1 cellular context compared by ENCODE assay signal in genomic region chr2:104476563-104476988, GRCh38.
TF ChIP-seq lines count a peak whose summit lies in the region.

No MANE protein-coding gene starts in this region.

TF ChIP-seq in HepG2, 621 proteins besides CTCF, POLR2A, EP300 and RAD21 (continued from another document and continues in another):
- TF ChIP-seq, protein P1, sequence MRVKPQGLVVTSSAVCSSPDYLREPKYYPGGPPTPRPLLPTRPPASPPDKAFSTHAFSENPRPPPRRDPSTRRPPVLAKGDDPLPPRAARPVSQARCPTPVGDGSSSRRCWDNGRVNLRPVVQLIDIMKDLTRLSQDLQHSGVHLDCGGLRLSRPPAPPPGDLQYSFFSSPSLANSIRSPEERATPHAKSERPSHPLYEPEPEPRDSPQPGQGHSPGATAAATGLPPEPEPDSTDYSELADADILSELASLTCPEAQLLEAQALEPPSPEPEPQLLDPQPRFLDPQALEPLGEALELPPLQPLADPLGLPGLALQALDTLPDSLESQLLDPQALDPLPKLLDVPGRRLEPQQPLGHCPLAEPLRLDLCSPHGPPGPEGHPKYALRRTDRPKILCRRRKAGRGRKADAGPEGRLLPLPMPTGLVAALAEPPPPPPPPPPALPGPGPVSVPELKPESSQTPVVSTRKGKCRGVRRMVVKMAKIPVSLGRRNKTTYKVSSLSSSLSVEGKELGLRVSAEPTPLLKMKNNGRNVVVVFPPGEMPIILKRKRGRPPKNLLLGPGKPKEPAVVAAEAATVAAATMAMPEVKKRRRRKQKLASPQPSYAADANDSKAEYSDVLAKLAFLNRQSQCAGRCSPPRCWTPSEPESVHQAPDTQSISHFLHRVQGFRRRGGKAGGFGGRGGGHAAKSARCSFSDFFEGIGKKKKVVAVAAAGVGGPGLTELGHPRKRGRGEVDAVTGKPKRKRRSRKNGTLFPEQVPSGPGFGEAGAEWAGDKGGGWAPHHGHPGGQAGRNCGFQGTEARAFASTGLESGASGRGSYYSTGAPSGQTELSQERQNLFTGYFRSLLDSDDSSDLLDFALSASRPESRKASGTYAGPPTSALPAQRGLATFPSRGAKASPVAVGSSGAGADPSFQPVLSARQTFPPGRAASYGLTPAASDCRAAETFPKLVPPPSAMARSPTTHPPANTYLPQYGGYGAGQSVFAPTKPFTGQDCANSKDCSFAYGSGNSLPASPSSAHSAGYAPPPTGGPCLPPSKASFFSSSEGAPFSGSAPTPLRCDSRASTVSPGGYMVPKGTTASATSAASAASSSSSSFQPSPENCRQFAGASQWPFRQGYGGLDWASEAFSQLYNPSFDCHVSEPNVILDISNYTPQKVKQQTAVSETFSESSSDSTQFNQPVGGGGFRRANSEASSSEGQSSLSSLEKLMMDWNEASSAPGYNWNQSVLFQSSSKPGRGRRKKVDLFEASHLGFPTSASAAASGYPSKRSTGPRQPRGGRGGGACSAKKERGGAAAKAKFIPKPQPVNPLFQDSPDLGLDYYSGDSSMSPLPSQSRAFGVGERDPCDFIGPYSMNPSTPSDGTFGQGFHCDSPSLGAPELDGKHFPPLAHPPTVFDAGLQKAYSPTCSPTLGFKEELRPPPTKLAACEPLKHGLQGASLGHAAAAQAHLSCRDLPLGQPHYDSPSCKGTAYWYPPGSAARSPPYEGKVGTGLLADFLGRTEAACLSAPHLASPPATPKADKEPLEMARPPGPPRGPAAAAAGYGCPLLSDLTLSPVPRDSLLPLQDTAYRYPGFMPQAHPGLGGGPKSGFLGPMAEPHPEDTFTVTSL (CRISPR knock-in tag; IDR thresholded peaks at IDR 0.05; ENCODE audit: borderline replicate concordance): peak; percentile 92
- no peak for TF ChIP-seq ZNF746 (CRISPR knock-in tag; IDR thresholded peaks at IDR 0.05)
- TF ChIP-seq NFIC (IDR thresholded peaks at IDR 0.05; ENCODE audit: low read length): peak; percentile 34; the same call in 1 of the 2 replicates
- TF ChIP-seq BCL6 (CRISPR knock-in tag; IDR thresholded peaks at IDR 0.05): peak; percentile 51
- TF ChIP-seq TEAD3 (CRISPR knock-in tag; optimal IDR thresholded peaks at IDR 0.05; ENCODE audit: borderline replicate concordance): peak; percentile 41
- TF ChIP-seq EHMT2 (IDR thresholded peaks at IDR 0.05; ENCODE audit: borderline replicate concordance, low read depth, low read length): peak; percentile 63; the same call in 1 of the 2 replicates
- peak; percentile 42; the same call in 1 of the 2 replicates for TF ChIP-seq ZGPAT (CRISPR knock-in tag; IDR thresholded peaks at IDR 0.05)
- no peak for TF ChIP-seq LCORL (IDR thresholded peaks at IDR 0.05)
- peak; percentile 41; the same call in 1 of the 2 replicates for TF ChIP-seq LCORL (CRISPR knock-in tag; IDR thresholded peaks at IDR 0.05)
- TF ChIP-seq MIXL1 (CRISPR knock-in tag; IDR thresholded peaks at IDR 0.05): peak; percentile 91
- TF ChIP-seq, protein P2, sequence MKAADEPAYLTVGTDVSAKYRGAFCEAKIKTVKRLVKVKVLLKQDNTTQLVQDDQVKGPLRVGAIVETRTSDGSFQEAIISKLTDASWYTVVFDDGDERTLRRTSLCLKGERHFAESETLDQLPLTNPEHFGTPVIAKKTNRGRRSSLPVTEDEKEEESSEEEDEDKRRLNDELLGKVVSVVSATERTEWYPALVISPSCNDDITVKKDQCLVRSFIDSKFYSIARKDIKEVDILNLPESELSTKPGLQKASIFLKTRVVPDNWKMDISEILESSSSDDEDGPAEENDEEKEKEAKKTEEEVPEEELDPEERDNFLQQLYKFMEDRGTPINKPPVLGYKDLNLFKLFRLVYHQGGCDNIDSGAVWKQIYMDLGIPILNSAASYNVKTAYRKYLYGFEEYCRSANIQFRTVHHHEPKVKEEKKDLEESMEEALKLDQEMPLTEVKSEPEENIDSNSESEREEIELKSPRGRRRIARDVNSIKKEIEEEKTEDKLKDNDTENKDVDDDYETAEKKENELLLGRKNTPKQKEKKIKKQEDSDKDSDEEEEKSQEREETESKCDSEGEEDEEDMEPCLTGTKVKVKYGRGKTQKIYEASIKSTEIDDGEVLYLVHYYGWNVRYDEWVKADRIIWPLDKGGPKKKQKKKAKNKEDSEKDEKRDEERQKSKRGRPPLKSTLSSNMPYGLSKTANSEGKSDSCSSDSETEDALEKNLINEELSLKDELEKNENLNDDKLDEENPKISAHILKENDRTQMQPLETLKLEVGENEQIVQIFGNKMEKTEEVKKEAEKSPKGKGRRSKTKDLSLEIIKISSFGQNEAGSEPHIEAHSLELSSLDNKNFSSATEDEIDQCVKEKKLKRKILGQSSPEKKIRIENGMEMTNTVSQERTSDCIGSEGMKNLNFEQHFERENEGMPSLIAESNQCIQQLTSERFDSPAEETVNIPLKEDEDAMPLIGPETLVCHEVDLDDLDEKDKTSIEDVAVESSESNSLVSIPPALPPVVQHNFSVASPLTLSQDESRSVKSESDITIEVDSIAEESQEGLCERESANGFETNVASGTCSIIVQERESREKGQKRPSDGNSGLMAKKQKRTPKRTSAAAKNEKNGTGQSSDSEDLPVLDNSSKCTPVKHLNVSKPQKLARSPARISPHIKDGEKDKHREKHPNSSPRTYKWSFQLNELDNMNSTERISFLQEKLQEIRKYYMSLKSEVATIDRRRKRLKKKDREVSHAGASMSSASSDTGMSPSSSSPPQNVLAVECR (CRISPR knock-in tag; IDR thresholded peaks at IDR 0.05; ENCODE audit: borderline replicate concordance): no peak
- no peak for TF ChIP-seq ZNF776 (CRISPR knock-in tag; IDR thresholded peaks at IDR 0.05)
- 0 out of 2 replicates have a peak, but pooled peaks have one; percentile 14 for TF ChIP-seq IRF2 (CRISPR knock-in tag; IDR thresholded peaks at IDR 0.05)
- peak; percentile 87 for TF ChIP-seq HMG20A (CRISPR knock-in tag; IDR thresholded peaks at IDR 0.05; ENCODE audit: borderline replicate concordance)
- TF ChIP-seq CEBPB (IDR thresholded peaks at IDR 0.05; ENCODE audit: borderline replicate concordance, low read depth, low read length): peak; percentile 34; the same call in 1 of the 2 replicates
- TF ChIP-seq FUBP1 (CRISPR knock-in tag; IDR thresholded peaks at IDR 0.05; ENCODE audit: borderline replicate concordance): no peak
- TF ChIP-seq FOXP1 (IDR thresholded peaks at IDR 0.05): no peak
- TF ChIP-seq FOXP1 (CRISPR knock-in tag; IDR thresholded peaks at IDR 0.05): peak; percentile 43; the same call in 1 of the 2 replicates
- TF ChIP-seq GATAD2A (CRISPR knock-in tag; IDR thresholded peaks at IDR 0.05): peak; percentile 89
- TF ChIP-seq, protein P3, sequence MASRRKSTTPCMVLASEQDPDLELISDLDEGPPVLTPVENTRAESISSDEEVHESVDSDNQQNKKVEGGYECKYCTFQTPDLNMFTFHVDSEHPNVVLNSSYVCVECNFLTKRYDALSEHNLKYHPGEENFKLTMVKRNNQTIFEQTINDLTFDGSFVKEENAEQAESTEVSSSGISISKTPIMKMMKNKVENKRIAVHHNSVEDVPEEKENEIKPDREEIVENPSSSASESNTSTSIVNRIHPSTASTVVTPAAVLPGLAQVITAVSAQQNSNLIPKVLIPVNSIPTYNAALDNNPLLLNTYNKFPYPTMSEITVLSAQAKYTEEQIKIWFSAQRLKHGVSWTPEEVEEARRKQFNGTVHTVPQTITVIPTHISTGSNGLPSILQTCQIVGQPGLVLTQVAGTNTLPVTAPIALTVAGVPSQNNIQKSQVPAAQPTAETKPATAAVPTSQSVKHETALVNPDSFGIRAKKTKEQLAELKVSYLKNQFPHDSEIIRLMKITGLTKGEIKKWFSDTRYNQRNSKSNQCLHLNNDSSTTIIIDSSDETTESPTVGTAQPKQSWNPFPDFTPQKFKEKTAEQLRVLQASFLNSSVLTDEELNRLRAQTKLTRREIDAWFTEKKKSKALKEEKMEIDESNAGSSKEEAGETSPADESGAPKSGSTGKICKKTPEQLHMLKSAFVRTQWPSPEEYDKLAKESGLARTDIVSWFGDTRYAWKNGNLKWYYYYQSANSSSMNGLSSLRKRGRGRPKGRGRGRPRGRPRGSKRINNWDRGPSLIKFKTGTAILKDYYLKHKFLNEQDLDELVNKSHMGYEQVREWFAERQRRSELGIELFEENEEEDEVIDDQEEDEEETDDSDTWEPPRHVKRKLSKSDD (CRISPR knock-in tag; IDR thresholded peaks at IDR 0.05; ENCODE audit: low read depth): no peak
- peak; percentile 41; the same call in 1 of the 2 replicates for TF ChIP-seq HDAC1 (CRISPR knock-in tag; IDR thresholded peaks at IDR 0.05)
- TF ChIP-seq TARDBP (CRISPR knock-in tag; IDR thresholded peaks at IDR 0.05): peak; percentile 61; the same call in 1 of the 2 replicates
- TF ChIP-seq ARID3A (IDR thresholded peaks at IDR 0.05; ENCODE audit: low read depth, low read length): peak; percentile 49; the same call in 1 of the 2 replicates
- 0 out of 2 replicates have a peak, but pooled peaks have one; percentile 57 for TF ChIP-seq KDM6A (CRISPR knock-in tag; IDR thresholded peaks at IDR 0.05; ENCODE audit: low read depth)
- TF ChIP-seq NONO (IDR thresholded peaks at IDR 0.05): no peak
- TF ChIP-seq NONO (CRISPR knock-in tag; conservative IDR thresholded peaks at IDR 0.05): 0 out of 2 replicates have a peak, but pooled peaks have one; percentile 38
- no peak for TF ChIP-seq ZSCAN22 (CRISPR knock-in tag; IDR thresholded peaks at IDR 0.05)
- 0 out of 2 replicates have a peak, but pooled peaks have one; percentile 31 for TF ChIP-seq RBFOX2 (IDR thresholded peaks at IDR 0.05; ENCODE audit: low read depth, low read length)
- TF ChIP-seq ZNF7 (CRISPR knock-in tag; IDR thresholded peaks at IDR 0.05): peak; percentile 76; the same call in 1 of the 2 replicates
- TF ChIP-seq ZNF543 (CRISPR knock-in tag; IDR thresholded peaks at IDR 0.05): no peak
- TF ChIP-seq ZNF552 (CRISPR knock-in tag; IDR thresholded peaks at IDR 0.05; ENCODE audit: borderline replicate concordance): no peak
- peak; percentile 42; the same call in 1 of the 2 replicates for TF ChIP-seq MAFF (IDR thresholded peaks at IDR 0.05; ENCODE audit: low read depth, low read length)
- TF ChIP-seq NCOR1 (IDR thresholded peaks at IDR 0.05; ENCODE audit: borderline replicate concordance, low read length): peak; percentile 88
- TF ChIP-seq SOX6 (IDR thresholded peaks at IDR 0.05): no peak
- peak; percentile 77 for TF ChIP-seq SOX6 (CRISPR knock-in tag; IDR thresholded peaks at IDR 0.05)
- TF ChIP-seq CREM (IDR thresholded peaks at IDR 0.05): peak; percentile 54
- no peak for TF ChIP-seq CREM (CRISPR knock-in tag; IDR thresholded peaks at IDR 0.05)
- 0 out of 2 replicates have a peak, but pooled peaks have one; percentile 16 for TF ChIP-seq FOXA1 (IDR thresholded peaks at IDR 0.05)
- peak; percentile 77 for TF ChIP-seq FOXA1 (CRISPR knock-in tag; IDR thresholded peaks at IDR 0.05)
- TF ChIP-seq PPARG (CRISPR knock-in tag; conservative IDR thresholded peaks at IDR 0.05): peak; percentile 63
- no peak for TF ChIP-seq GTF2F1 (IDR thresholded peaks at IDR 0.05; ENCODE audit: low read length)
- peak; percentile 48 to 59; a peak in 3 of 4 replicates for TF ChIP-seq MAFK (conservative IDR thresholded peaks at IDR 0.05 in 1 of 2, IDR thresholded peaks at IDR 0.05 in 1 of 2; ENCODE audit: low read length in 2 of 2)
- peak; percentile 57 for TF ChIP-seq NCOA2 (CRISPR knock-in tag; IDR thresholded peaks at IDR 0.05)
- peak; percentile 85 for TF ChIP-seq ISL2 (CRISPR knock-in tag; IDR thresholded peaks at IDR 0.05)
- TF ChIP-seq ZNF224 (CRISPR knock-in tag; IDR thresholded peaks at IDR 0.05): no peak
- TF ChIP-seq, protein P4, sequence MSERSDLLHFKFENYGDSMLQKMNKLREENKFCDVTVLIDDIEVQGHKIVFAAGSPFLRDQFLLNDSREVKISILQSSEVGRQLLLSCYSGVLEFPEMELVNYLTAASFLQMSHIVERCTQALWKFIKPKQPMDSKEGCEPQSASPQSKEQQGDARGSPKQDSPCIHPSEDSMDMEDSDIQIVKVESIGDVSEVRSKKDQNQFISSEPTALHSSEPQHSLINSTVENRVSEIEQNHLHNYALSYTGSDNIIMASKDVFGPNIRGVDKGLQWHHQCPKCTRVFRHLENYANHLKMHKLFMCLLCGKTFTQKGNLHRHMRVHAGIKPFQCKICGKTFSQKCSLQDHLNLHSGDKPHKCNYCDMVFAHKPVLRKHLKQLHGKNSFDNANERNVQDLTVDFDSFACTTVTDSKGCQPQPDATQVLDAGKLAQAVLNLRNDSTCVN (CRISPR knock-in tag; IDR thresholded peaks at IDR 0.05; ENCODE audit: borderline replicate concordance): no peak
- TF ChIP-seq U2AF1 (optimal IDR thresholded peaks at IDR 0.05; ENCODE audit: low read depth, low read length): no peak
- TF ChIP-seq SMAD9 (CRISPR knock-in tag; IDR thresholded peaks at IDR 0.05): no peak
- TF ChIP-seq FOXA3 (CRISPR knock-in tag; IDR thresholded peaks at IDR 0.05): peak; percentile 87
